Comparison of ENCODE assay signal across 19 cellular contexts in genomic region chr15:71777216-71777943, GRCh38. TPM values are rescaled to one million over a fixed set of nuclear protein-coding genes. Genes with fewer than 3 reads are reported as not detected.
A peak's percentile ranks its signal among the peaks of the same experiment; 100 is the strongest.
DNase-seq lines count a peak whose midpoint lies in the region; ATAC-seq, FAIRE-seq and TF ChIP-seq lines count a peak whose summit lies in the region.
"Had no signal": no experiment of that assay in that cellular context is flagged by ENCODE, and none has a peak within 500 bp of the region (broad histone marks: within the 10 kb centered on the region; RNA-seq: fewer than 3 reads in every experiment).

No MANE protein-coding gene starts in this region.

- CTCF ChIA-PET in A549 (lab: Yijun Ruan, JAX), result interaction anchor here (0.8 to 12.5 kb wide), 7 partner anchors 18 to 378 kb away, joined by 3 to 175 read pairs (median 5); no protein-coding TSS in a partner anchor

- TF ChIP-seq RAD21 in A549 (conservative IDR thresholded peaks at IDR 0.05 in 1 of 2, IDR thresholded peaks at IDR 0.05 in 1 of 2), result no peak

- H2AFZ ChIP-seq in OCI-LY3 (ENCODE audit: low read depth, low read length), result no peak overlapping the region
- no peak overlapping the region for H2AFZ ChIP-seq in neuronal stem cell (ENCODE audit: low read length)
- H2AFZ ChIP-seq: PC-9 had no signal

- H3K27me3 ChIP-seq in OCI-LY3 (ENCODE audit: low read depth, low read length) (no peaks in the 10 kb centered on the region), neuronal stem cell (ENCODE audit: control insufficient read depth in 3 of 3, insufficient read depth in 3 of 3, low read depth in 1 of 3, low read length in 3 of 3) (peaks cover 0 to 4% (median 0%) of the 10 kb centered on the region in 3 experiments), brain microvascular endothelial cell (replicated peaks) (no peaks in the 10 kb centered on the region)

- in situ Hi-C loops in brain microvascular endothelial cell (cut with HindIII; ENCODE audit: low pct_ligation_motif_present, low sequenced_read_pairs), result no loop called here

- no peaks in the 10 kb centered on the region for H3K79me1 ChIP-seq in neuronal stem cell (ENCODE audit: low read depth, low read length)

- peak overlapping the region; percentile 2 for H2AK5ac ChIP-seq in neuronal stem cell (ENCODE audit: low read depth, low read length)

- DNase-seq in A549 (ENCODE audit: low read depth in 1 of 2, low spot score in 1 of 2), result no peak
- peak; percentile 49 for DNase-seq in DMS 273 treated with DMSO at 0.1 percent for 48 hours (lab: John Stamatoyannopoulos, UW)
- DNase-seq in neuronal stem cell (ENCODE audit: low spot score), result no peak
- DNase-seq in activated effector memory CD4-positive, alpha-beta T cell treated with Interleukin-2 at 50 U/mL for 16 hours, result no peak
- DNase-seq in brain microvascular endothelial cell, result no peak
- DNase-seq in GM12892 (ENCODE audit: insufficient read length), result no peak
- DNase-seq in activated T-cell treated with anti-CD3 and anti-CD28 coated beads, Interleukin-2, amount 50 U/mL, for 48 hours, result no peak
- DNase-seq: ACHN; CD8-positive, alpha-beta memory T cell; DMS79 treated with DMSO at 0.1 percent for 48 hours; H9; Karpas-422; NCI-H1436; NCI-H2081; NCI-H774; PC-9 had no signal

- FAIRE-seq in A549 (lab: Jason Lieb, UNC) (no peak), GM12892 (lab: Jason Lieb, UNC) (no peak)

- TF ChIP-seq POLR2A in A549 (IDR thresholded peaks at IDR 0.05; ENCODE audit: low read length) (no peak), GM12892 (IDR thresholded peaks at IDR 0.05; ENCODE audit: low read depth, low read length) (no peak)

- peaks cover 26% of the 10 kb centered on the region for H3K4me1 ChIP-seq in A549
- H3K4me1 ChIP-seq in OCI-LY3 (ENCODE audit: low read length), result peaks cover 52% of the 10 kb centered on the region
- peaks cover 0 to 5% of the 10 kb centered on the region in 2 donors for H3K4me1 ChIP-seq in neuronal stem cell (ENCODE audit: control insufficient read depth in 2 of 2, insufficient read depth in 1 of 2, low read depth in 1 of 2, low read length in 2 of 2)

- TF ChIP-seq EP300 in A549 (IDR thresholded peaks at IDR 0.05), result no peak

- no peaks in the 10 kb centered on the region for H3K79me2 ChIP-seq in OCI-LY3 (ENCODE audit: low read length)

- H2BK12ac ChIP-seq in neuronal stem cell (ENCODE audit: low read length), result no peak overlapping the region

- H2BK120ac ChIP-seq in neuronal stem cell (ENCODE audit: low read depth, low read length), result no peak overlapping the region

- no peak overlapping the region for H3K23ac ChIP-seq in neuronal stem cell (ENCODE audit: low read depth, low read length, poor library complexity)

- no peak overlapping the region for H3K14ac ChIP-seq in neuronal stem cell (ENCODE audit: low read length)

- no peak overlapping the region; the same call in 1 of the 2 replicates for H3K9ac ChIP-seq in OCI-LY3 (ENCODE audit: low read length)
- peak overlapping the region; percentile 73 for H3K9ac ChIP-seq in neuronal stem cell (ENCODE audit: low read depth, low read length, poor library complexity)

- H4K20me1 ChIP-seq in OCI-LY3 (ENCODE audit: insufficient read depth, low read length), result no peaks in the 10 kb centered on the region

- H3K4ac ChIP-seq in neuronal stem cell (ENCODE audit: low read length), result no peak overlapping the region

- 90% methylated on average over 16 of the region's 16 CpGs for WGBS in A549 (ENCODE audit: missing lambda C conversion rate)
- no CpG with 5 or more reads among the region's 16 CpGs for WGBS in neuronal stem cell (ENCODE audit: extremely low coverage in 2 of 2, insufficient read length in 2 of 2, insufficient replicate concordance in 1 of 2), 2 donors

- H3K27ac ChIP-seq in A549, result peak overlapping the region; percentile 10 to 26; a peak in 2 of 6 replicates
- H3K27ac ChIP-seq in OCI-LY3 (ENCODE audit: low read length), result no peak overlapping the region
- H3K27ac ChIP-seq in neuronal stem cell (replicated peaks; ENCODE audit: low read length), result no peak overlapping the region
- H3K27ac ChIP-seq in brain microvascular endothelial cell, result no peak overlapping the region
- H3K27ac ChIP-seq: HL-60, PC-9, RWPE1 had no signal

- ATAC-seq in A549, result peak in 1 of 2 experiments; percentile 13; a peak in 1 of 6 replicates

- H3K9me3 ChIP-seq in A549 (no peaks in the 10 kb centered on the region), OCI-LY3 (ENCODE audit: insufficient read depth, low read length) (no peaks in the 10 kb centered on the region), neuronal stem cell (replicated peaks in 1 of 2; ENCODE audit: control insufficient read depth in 2 of 2, insufficient read depth in 1 of 2, low read depth in 1 of 2, low read length in 2 of 2) (no peaks in the 10 kb centered on the region)

- H2BK5ac ChIP-seq in neuronal stem cell (ENCODE audit: low read length), result no peak overlapping the region

- H3K18ac ChIP-seq in neuronal stem cell (ENCODE audit: low read length), result peak overlapping the region; percentile 45

- TF ChIP-seq CTCF in A549 (IDR thresholded peaks at IDR 0.05) (no peak), OCI-LY3 (IDR thresholded peaks at IDR 0.05; ENCODE audit: low read depth, low read length) (no peak), brain microvascular endothelial cell (IDR thresholded peaks at IDR 0.05; ENCODE audit: low read depth, low read length, missing control alignments) (no peak)

- H3K4me3 ChIP-seq in A549, result no peak overlapping the region
- H3K4me3 ChIP-seq in OCI-LY3 (ENCODE audit: low read length), result no peak overlapping the region
- H3K4me3 ChIP-seq in neuronal stem cell (ENCODE audit: low read length in 2 of 2), result peak overlapping the region in 1 of 2 donors; percentile 8
- H3K4me3 ChIP-seq in brain microvascular endothelial cell (ENCODE audit: low read depth, low read length), result no peak overlapping the region
- H3K4me3 ChIP-seq: PC-9 had no signal

- H3K4me2 ChIP-seq in A549 (no peak overlapping the region), OCI-LY3 (ENCODE audit: low read length) (peak overlapping the region; percentile 56), neuronal stem cell (ENCODE audit: insufficient read depth, low read length, poor library complexity, severe bottlenecking) (no peak overlapping the region)
- H3K4me2 ChIP-seq: PC-9 had no signal

- no peak overlapping the region for H4K8ac ChIP-seq in neuronal stem cell (ENCODE audit: low read depth, low read length)

- H3K36me3 ChIP-seq in OCI-LY3 (replicated peaks; ENCODE audit: low read depth, low read length) (no peaks in the 10 kb centered on the region), neuronal stem cell (replicated peaks in 1 of 2; ENCODE audit: control insufficient read depth in 2 of 2, insufficient read depth in 2 of 2, low read length in 2 of 2) (no peaks in the 10 kb centered on the region), brain microvascular endothelial cell (replicated peaks) (no peaks in the 10 kb centered on the region)

- POLR2A ChIA-PET in A549 (lab: Yijun Ruan, JAX), result no interaction called here

- peak overlapping the region; percentile 14 for H2BK15ac ChIP-seq in neuronal stem cell (ENCODE audit: low read length)

- no peak overlapping the region for H4K91ac ChIP-seq in neuronal stem cell (ENCODE audit: low read depth, low read length, poor library complexity)

TF ChIP-seq in A549, 52 proteins besides CTCF, POLR2A, EP300 and RAD21 (continues in another document):
- no peak for TF ChIP-seq EHF (CRISPR knock-in tag; IDR thresholded peaks at IDR 0.05)
- TF ChIP-seq POLR2AphosphoS2 (conservative IDR thresholded peaks at IDR 0.05; ENCODE audit: low read length), result no peak
- no peak for TF ChIP-seq EHMT2 (IDR thresholded peaks at IDR 0.05; ENCODE audit: low read depth)
- no peak for TF ChIP-seq RNF2 (IDR thresholded peaks at IDR 0.05; ENCODE audit: borderline replicate concordance, low read depth)
- no peak for TF ChIP-seq SREBF2 (IDR thresholded peaks at IDR 0.05)
- no peak for TF ChIP-seq ZSCAN20 (CRISPR knock-in tag; IDR thresholded peaks at IDR 0.05)
- no peak for TF ChIP-seq FOXS1 (CRISPR knock-in tag; IDR thresholded peaks at IDR 0.05)
- TF ChIP-seq REST (IDR thresholded peaks at IDR 0.05), result no peak
- no peak for TF ChIP-seq NPAS2 (CRISPR knock-in tag; IDR thresholded peaks at IDR 0.05; ENCODE audit: borderline replicate concordance)
- no peak for TF ChIP-seq MAFK (IDR thresholded peaks at IDR 0.05; ENCODE audit: partially characterized antibody)
- no peak for TF ChIP-seq CHD2 (IDR thresholded peaks at IDR 0.05; ENCODE audit: low read length, partially characterized antibody)
- no peak for TF ChIP-seq TP53 (CRISPR knock-in tag; IDR thresholded peaks at IDR 0.05)
- TF ChIP-seq PHF8 (IDR thresholded peaks at IDR 0.05; ENCODE audit: borderline replicate concordance, low read depth), result no peak

RNA-seq across cellular contexts. Expression of gene NR2E3, which starts 33.0 kb away (rescaled TPM):
- polyA plus RNA-seq in A549 (2011; rRNA removed), result 0.71 and 0.79 TPM in 2 replicates
- 0.23 and 0.34 TPM in 2 replicates for polyA plus RNA-seq in A549 (2012; cell fraction: cytosol; rRNA removed)
- 2.4 and 3.3 TPM in 2 replicates for polyA plus RNA-seq in A549 (2012; cell fraction: nucleus; rRNA removed)
- polyA plus RNA-seq in A549 (2017; fragmentation: RNase III; extraction: RNeasy Plus Mini Kit Qiagen cat#74134 plus additional on column Dnase treatment), result 0.13 to 0.28 TPM (median 0.17 TPM) in 3 replicates
- 1.6 and 3.1 TPM in 2 replicates for polyA minus RNA-seq in A549 (2011; rRNA and poly(A)+ RNA removed)
- polyA plus RNA-seq in neuronal stem cell (2013, experiment 1 of 2), result 0.03 TPM
- polyA plus RNA-seq in neuronal stem cell (2013, experiment 2 of 2), result 0.11 TPM
- polyA plus RNA-seq in GM12892 (2012; ENCODE audit: missing spikeins), result not detected
- polyA plus RNA-seq: CD8-positive, alpha-beta memory T cell had no signal

Comparison
In these comparisons a context has a peak if more than half of its experiments do, and no peak if none do; other contexts are left out.
1. H3K27ac ChIP-seq: peak in A549 (2 of 2); none in OCI-LY3 (single experiment), neuronal stem cell (single experiment) and brain microvascular endothelial cell (single experiment).